ENCODE assay signal across 17 cellular contexts in genomic region chr7:97020601-97021442, GRCh38. TPM values are rescaled to one million over a fixed set of nuclear protein-coding genes. Genes with fewer than 3 reads are reported as not detected.
A peak's percentile ranks its signal among the peaks of the same experiment; 100 is the strongest.
DNase-seq lines count a peak whose midpoint lies in the region; ATAC-seq, FAIRE-seq and TF ChIP-seq lines count a peak whose summit lies in the region.
"Had no signal": no experiment of that assay in that cellular context is flagged by ENCODE, and none has a peak within 500 bp of the region (broad histone marks: within the 10 kb centered on the region; RNA-seq: fewer than 3 reads in every experiment).

No MANE protein-coding gene starts in this region.

- DNase-seq in cardiac muscle cell (ENCODE audit: low read depth in 1 of 2, low spot score in 1 of 2) (no peak), left cardiac atrium (no peak), coronary artery (ENCODE audit: low spot score) (no peak), mesenteric fat pad (ENCODE audit: low spot score) (peak; percentile 81), frontal cortex (ENCODE audit: low spot score in 2 of 2) (no peak), SHP77 (lab: John Stamatoyannopoulos, UW) (no peak), OCI-M2 (lab: John Stamatoyannopoulos, UW; ENCODE audit: unreplicated experiment) (no peak)
- DNase-seq in stimulated activated naive B cell treated with anti-CD40 and anti-IgM and Interleukin-4, amounts not matched to agents 10 μg/mL and 1 μg/mL and 100 μg/mL, for 72 hours, result no peak
- DNase-seq: activated naive CD4-positive, alpha-beta T cell treated with Interleukin-2 at 50 U/mL for 16 hours; effector memory CD4-positive, alpha-beta T cell; foreskin fibroblast; mucosa of descending colon; NCI-H748 treated with DMSO at 0.1 percent for 48 hours; Peyer's patch; SW 1271 had no signal

- ATAC-seq in left cardiac atrium, result no peak
- no peak for ATAC-seq in stimulated activated naive B cell treated with anti-CD40 and anti-IgM and Interleukin-4, amounts not matched to agents 10 μg/mL and 1 μg/mL and 100 μg/mL, for 72 hours (replicated peaks)
- ATAC-seq: mucosa of descending colon had no signal

- intact Hi-C loops in left cardiac atrium (cut with DNase I), result loop anchor here (10.0 kb wide), 3 partner anchors 606 to 1106 kb away; no protein-coding TSS in a partner anchor

- peaks cover 28 to 52% of the 10 kb centered on the region in 2 donors for H3K4me1 Mint-ChIP-seq in stimulated activated naive B cell treated with anti-CD40 and anti-IgM and Interleukin-4, amounts not matched to agents 10 μg/mL and 1 μg/mL and 100 μg/mL, for 72 hours

- H3K36me3 ChIP-seq in cardiac muscle cell, result no peaks in the 10 kb centered on the region
- H3K36me3 ChIP-seq: Peyer's patch had no signal

- peaks cover 100% of the 10 kb centered on the region for H3K27me3 ChIP-seq in cardiac muscle cell

- H3K27me3 Mint-ChIP-seq in stimulated activated naive B cell treated with anti-CD40 and anti-IgM and Interleukin-4, amounts not matched to agents 10 μg/mL and 1 μg/mL and 100 μg/mL, for 72 hours, result peaks cover 86 to 99% of the 10 kb centered on the region in 2 donors

- peak overlapping the region; percentile 68 for H3K27ac Mint-ChIP-seq in stimulated activated naive B cell treated with anti-CD40 and anti-IgM and Interleukin-4, amounts not matched to agents 10 μg/mL and 1 μg/mL and 100 μg/mL, for 72 hours

- H3K9me3 Mint-ChIP-seq in stimulated activated naive B cell treated with anti-CD40 and anti-IgM and Interleukin-4, amounts not matched to agents 10 μg/mL and 1 μg/mL and 100 μg/mL, for 72 hours, result peaks cover 0 to 3% of the 10 kb centered on the region in 2 donors

- no peak overlapping the region for H3K27ac ChIP-seq in cardiac muscle cell
- H3K27ac ChIP-seq in coronary artery, result no peak overlapping the region
- H3K27ac ChIP-seq: parathyroid adenoma, Peyer's patch had no signal

- FAIRE-seq in frontal cortex (lab: Jason Lieb, UNC), result no peak
- FAIRE-seq: G401.6 had no signal

- H3K4me3 ChIP-seq in cardiac muscle cell (peak overlapping the region; percentile 22), coronary artery (peak overlapping the region; percentile 46)
- H3K4me3 ChIP-seq: mucosa of descending colon, Peyer's patch had no signal

- H3K9me3 ChIP-seq in cardiac muscle cell (ENCODE audit: low read depth), result no peaks in the 10 kb centered on the region
- H3K9me3 ChIP-seq: mucosa of descending colon, Peyer's patch had no signal

- peaks cover 10% of the 10 kb centered on the region for H3K4me1 ChIP-seq in cardiac muscle cell (ENCODE audit: low read depth)
- H3K4me1 ChIP-seq: parathyroid adenoma had no signal

- peak overlapping the region in 1 of 2 donors; percentile 35 for H3K4me3 Mint-ChIP-seq in stimulated activated naive B cell treated with anti-CD40 and anti-IgM and Interleukin-4, amounts not matched to agents 10 μg/mL and 1 μg/mL and 100 μg/mL, for 72 hours

- H3K36me3 Mint-ChIP-seq in stimulated activated naive B cell treated with anti-CD40 and anti-IgM and Interleukin-4, amounts not matched to agents 10 μg/mL and 1 μg/mL and 100 μg/mL, for 72 hours, result peaks cover 9 to 20% of the 10 kb centered on the region in 2 donors

- no peak for TF ChIP-seq CTCF in cardiac muscle cell (IDR thresholded peaks at IDR 0.05; ENCODE audit: low read depth, low read length)
- no peak for TF ChIP-seq CTCF in coronary artery (IDR thresholded peaks at IDR 0.05)

RNA-seq across cellular contexts. Expression of gene DLX5, which starts 3.8 kb away (rescaled TPM):
- not detected in 2 replicates for total RNA-seq in cardiac muscle cell
- 0.34 TPM in 1 of 2 replicates, not detected in the other for polyA plus RNA-seq in cardiac muscle cell
- total RNA-seq in left cardiac atrium, result under 1 TPM; 0.50 to 0.71 TPM
- total RNA-seq in mesenteric fat pad, result 0.22 TPM
- 2.9 TPM for total RNA-seq in frontal cortex
- total RNA-seq: Peyer's patch had no signal

RNA-seq across cellular contexts. Expression of gene DLX6, which starts 15.5 kb away (rescaled TPM):
- not detected in 2 replicates for total RNA-seq in cardiac muscle cell
- polyA plus RNA-seq in cardiac muscle cell, result 0.07 TPM in 1 of 2 replicates, not detected in the other
- under 1 TPM in 1 of 2 donors, not detected in 1; 0.24 TPM for total RNA-seq in left cardiac atrium
- total RNA-seq in mesenteric fat pad, result not detected
- 4.1 TPM for total RNA-seq in frontal cortex
- total RNA-seq: Peyer's patch had no signal
